15 cellular contexts compared by ENCODE assay signal in genomic region chr14:24122971-24123370, GRCh38. TPM values are rescaled to one million over a fixed set of nuclear protein-coding genes. Genes with fewer than 3 reads are reported as not detected.
DNase-seq lines count a peak whose midpoint lies in the region; ATAC-seq and TF ChIP-seq lines count a peak whose summit lies in the region.
"Had no signal": no experiment of that assay in that cellular context is flagged by ENCODE, and none has a peak within 500 bp of the region (broad histone marks: within the 10 kb centered on the region; RNA-seq: fewer than 3 reads in every experiment).

No MANE protein-coding gene starts in this region.

- H3K4me1 Mint-ChIP-seq in stimulated activated naive CD8-positive, alpha-beta T cell treated with anti-CD3 and anti-CD28 coated beads, Interleukin-15, amount 100 ng/mL, for 72 hours = peaks cover 16% of the 10 kb centered on the region
- peaks cover 4% of the 10 kb centered on the region for H3K4me1 Mint-ChIP-seq in endodermal cell
- no peaks in the 10 kb centered on the region for H3K4me1 Mint-ChIP-seq in progenitor cell of endocrine pancreas (ENCODE audit: low read depth)
- H3K4me1 Mint-ChIP-seq: H9 had no signal

- H3K9ac ChIP-seq in endodermal cell (ENCODE audit: extremely low read depth, low read length, poor library complexity, severe bottlenecking) (no peak overlapping the region), Karpas-422 (ENCODE audit: low read length) (no peak overlapping the region)

- H3K9me3 ChIP-seq in endodermal cell (ENCODE audit: control insufficient read depth, low read length) (no peaks in the 10 kb centered on the region), Karpas-422 (ENCODE audit: low read length) (no peaks in the 10 kb centered on the region)

- H3K27ac ChIP-seq in endodermal cell (ENCODE audit: low read depth, low read length) (no peak overlapping the region), Karpas-422 (ENCODE audit: low read length) (no peak overlapping the region)

- WGBS in endodermal cell (ENCODE audit: insufficient coverage in 1 of 2, insufficient read length in 1 of 2), 2 experiments = 94 to 98% methylated on average over 7 to 8 of the region's 8 CpGs

- H3K27me3 ChIP-seq in endodermal cell (ENCODE audit: control insufficient read depth, insufficient read depth, low read length, poor library complexity, severe bottlenecking) (no peaks in the 10 kb centered on the region), Karpas-422 (ENCODE audit: low read length) (no peaks in the 10 kb centered on the region)

- H4K20me1 ChIP-seq in Karpas-422 (ENCODE audit: insufficient read depth, low read depth, low read length) = no peaks in the 10 kb centered on the region

- H3K79me2 ChIP-seq in Karpas-422 (ENCODE audit: low read length) = no peaks in the 10 kb centered on the region

- DNase-seq in stimulated activated naive CD8-positive, alpha-beta T cell treated with anti-CD3 and anti-CD28 coated beads, Interleukin-15, amount 100 ng/mL, for 72 hours = no peak
- no peak for DNase-seq in stimulated activated naive CD8-positive, alpha-beta T cell treated with anti-CD3 and anti-CD28 coated beads, Interleukin-15, Interleukin-2, amounts not matched to agents 100 U/mL and 50 U/mL, for 24 hours
- DNase-seq in endodermal cell (no peak), progenitor cell of endocrine pancreas (ENCODE audit: low spot score, unreplicated experiment) (no peak), left colon (no peak), Karpas-422 (no peak)
- DNase-seq: Calu3, H9, NCI-H187 treated with DMSO at 0.1 percent for 48 hours, NCI-H345, NCI-H526 treated with DMSO at 0.1 percent for 48 hours had no signal

- TF ChIP-seq CTCF in endodermal cell (conservative IDR thresholded peaks at IDR 0.05) (no peak), progenitor cell of endocrine pancreas (IDR thresholded peaks at IDR 0.05; ENCODE audit: unreplicated experiment) (no peak)

- no peaks in the 10 kb centered on the region for H3K9me3 Mint-ChIP-seq in stimulated activated naive CD8-positive, alpha-beta T cell treated with anti-CD3 and anti-CD28 coated beads, Interleukin-15, amount 100 ng/mL, for 72 hours
- H3K9me3 Mint-ChIP-seq in endodermal cell (no peaks in the 10 kb centered on the region), progenitor cell of endocrine pancreas (ENCODE audit: low read depth) (no peaks in the 10 kb centered on the region)
- H3K9me3 Mint-ChIP-seq: CD14-positive monocyte, H9 had no signal

- no peak overlapping the region for H3K4me3 Mint-ChIP-seq in stimulated activated naive CD8-positive, alpha-beta T cell treated with anti-CD3 and anti-CD28 coated beads, Interleukin-15, amount 100 ng/mL, for 72 hours
- H3K4me3 Mint-ChIP-seq in endodermal cell = no peak overlapping the region
- H3K4me3 Mint-ChIP-seq in progenitor cell of endocrine pancreas (ENCODE audit: low read depth) = no peak overlapping the region
- H3K4me3 Mint-ChIP-seq: CD14-positive monocyte had no signal

- peaks cover 48% of the 10 kb centered on the region for H3K36me3 Mint-ChIP-seq in endodermal cell (ENCODE audit: low read depth)
- peaks cover 21% of the 10 kb centered on the region for H3K36me3 Mint-ChIP-seq in progenitor cell of endocrine pancreas (ENCODE audit: insufficient read depth)

- no peaks in the 10 kb centered on the region for H3K27me3 Mint-ChIP-seq in stimulated activated naive CD8-positive, alpha-beta T cell treated with anti-CD3 and anti-CD28 coated beads, Interleukin-15, amount 100 ng/mL, for 72 hours
- H3K27me3 Mint-ChIP-seq in endodermal cell (ENCODE audit: insufficient read depth) (no peaks in the 10 kb centered on the region), progenitor cell of endocrine pancreas (no peaks in the 10 kb centered on the region)

- no peaks in the 10 kb centered on the region for H3K9me2 ChIP-seq in Karpas-422 (replicated peaks; ENCODE audit: insufficient read depth, low read length)

- H3K4me2 ChIP-seq in Karpas-422 (ENCODE audit: low read depth, low read length, poor library complexity, severe bottlenecking) = no peak overlapping the region

- intact Hi-C loops in left colon (cut with DNase I, micrococcal nuclease) = no loop called here

- H3K4me1 ChIP-seq in endodermal cell (ENCODE audit: control insufficient read depth, insufficient read depth, low read length) (no peaks in the 10 kb centered on the region), Karpas-422 (ENCODE audit: low read length) (peaks cover 13% of the 10 kb centered on the region)

- H3K4me3 ChIP-seq in endodermal cell (ENCODE audit: low read length) (no peak overlapping the region), Karpas-422 (ENCODE audit: low read length) (no peak overlapping the region)

- ATAC-seq in stimulated activated naive CD8-positive, alpha-beta T cell treated with anti-CD3 and anti-CD28 coated beads, Interleukin-15, amount 100 ng/mL, for 72 hours = peak; percentile 18
- ATAC-seq in stimulated activated naive CD8-positive, alpha-beta T cell treated with anti-CD3 and anti-CD28 coated beads, Interleukin-15, Interleukin-2, amounts not matched to agents 100 U/mL and 50 U/mL, for 24 hours = no peak
- ATAC-seq in HG02610 (IDR thresholded peaks at IDR 0.05; ENCODE audit: unreplicated experiment) (no peak), left colon (no peak)

- H3K36me3 ChIP-seq in endodermal cell (ENCODE audit: control insufficient read depth, insufficient read depth, low read length) (peaks cover 52% of the 10 kb centered on the region), Karpas-422 (ENCODE audit: insufficient read depth, low read length) (peaks cover 20% of the 10 kb centered on the region)

- H3K27ac Mint-ChIP-seq in stimulated activated naive CD8-positive, alpha-beta T cell treated with anti-CD3 and anti-CD28 coated beads, Interleukin-15, amount 100 ng/mL, for 72 hours = peak overlapping the region in 1 of 2 donors; percentile 19
- H3K27ac Mint-ChIP-seq in endodermal cell = peak overlapping the region; percentile 39
- peak overlapping the region; percentile 46 for H3K27ac Mint-ChIP-seq in progenitor cell of endocrine pancreas
- H3K27ac Mint-ChIP-seq: H9 had no signal

- H2AFZ ChIP-seq in Karpas-422 (ENCODE audit: low read length) = no peak overlapping the region

RNA-seq across cellular contexts. Expression of gene FITM1, which starts 7.5 kb away (rescaled TPM):
- total RNA-seq in endodermal cell (1 to 10 TPM in 1 of 2 donors, not detected in 1; 1.1 TPM), progenitor cell of endocrine pancreas (1.7 and 1.9 TPM in 2 replicates), left colon (1 to 10 TPM; 1.0 TPM)
- polyA plus RNA-seq in endodermal cell (2013, experiment 1 of 2) = 0.32 TPM
- not detected for polyA plus RNA-seq in endodermal cell (2013, experiment 2 of 2)
- 0.89 and 1.6 TPM in 2 replicates for total RNA-seq in Karpas-422 (2014; rRNA removed; shearing (Covaris generic); ENCODE audit: low replicate concordance)
- total RNA-seq: HT1080, SK-MEL-5 had no signal
- polyA plus RNA-seq: CD14-positive monocyte had no signal

RNA-seq across cellular contexts. Expression of gene NRL, which starts 8.2 kb away (rescaled TPM):
- 1 to 10 TPM; 1.9 TPM for total RNA-seq in endodermal cell
- 1.0 TPM for polyA plus RNA-seq in endodermal cell (2013, experiment 1 of 2)
- 0.41 TPM for polyA plus RNA-seq in endodermal cell (2013, experiment 2 of 2)
- total RNA-seq in progenitor cell of endocrine pancreas = 2.3 and 2.8 TPM in 2 replicates
- 1 to 10 TPM; 1.2 to 1.5 TPM for total RNA-seq in left colon
- 1.5 and 2.5 TPM in 2 replicates for total RNA-seq in Karpas-422 (2014; rRNA removed; shearing (Covaris generic); ENCODE audit: low replicate concordance)

RNA-seq across cellular contexts. Expression of gene DCAF11, which starts 8.4 kb away (rescaled TPM):
- total RNA-seq in endodermal cell = 10 to 100 TPM; 71.1 to 72.2 TPM
- 37.1 TPM for polyA plus RNA-seq in endodermal cell (2013, experiment 1 of 2)
- 39.6 TPM for polyA plus RNA-seq in endodermal cell (2013, experiment 2 of 2)
- total RNA-seq in progenitor cell of endocrine pancreas = 79.7 and 80.9 TPM in 2 replicates
- total RNA-seq in left colon = 100 to 1,000 TPM; 101 to 107 TPM
- total RNA-seq in Karpas-422 (2014; rRNA removed; shearing (Covaris generic); ENCODE audit: low replicate concordance) = 93.5 and 103 TPM in 2 replicates

RNA-seq across cellular contexts. Expression of gene PSME1, which starts 13.0 kb away (rescaled TPM):
- total RNA-seq in endodermal cell (100 to 1,000 TPM in 1 of 2 donors, 10 to 100 TPM in 1; 68.6 to 108 TPM), progenitor cell of endocrine pancreas (101 and 103 TPM in 2 replicates), left colon (100 to 1,000 TPM; 196 to 249 TPM)
- polyA plus RNA-seq in endodermal cell (2013, experiment 1 of 2) = 87.9 TPM
- 79.7 TPM for polyA plus RNA-seq in endodermal cell (2013, experiment 2 of 2)
- 435 and 452 TPM in 2 replicates for total RNA-seq in Karpas-422 (2014; rRNA removed; shearing (Covaris generic); ENCODE audit: low replicate concordance)

RNA-seq across cellular contexts. Expression of gene EMC9, which starts 18.4 kb away (rescaled TPM):
- 10 to 100 TPM; 34.0 to 39.5 TPM for total RNA-seq in endodermal cell
- 37.8 TPM for polyA plus RNA-seq in endodermal cell (2013, experiment 1 of 2)
- 39.5 TPM for polyA plus RNA-seq in endodermal cell (2013, experiment 2 of 2)
- total RNA-seq in progenitor cell of endocrine pancreas = 22.8 and 22.9 TPM in 2 replicates
- 10 to 100 TPM; 13.9 to 25.7 TPM for total RNA-seq in left colon
- 35.3 and 95.4 TPM in 2 replicates for total RNA-seq in Karpas-422 (2014; rRNA removed; shearing (Covaris generic); ENCODE audit: low replicate concordance)
